12 cellular contexts compared by ENCODE assay signal in the genomic region with DNA sequence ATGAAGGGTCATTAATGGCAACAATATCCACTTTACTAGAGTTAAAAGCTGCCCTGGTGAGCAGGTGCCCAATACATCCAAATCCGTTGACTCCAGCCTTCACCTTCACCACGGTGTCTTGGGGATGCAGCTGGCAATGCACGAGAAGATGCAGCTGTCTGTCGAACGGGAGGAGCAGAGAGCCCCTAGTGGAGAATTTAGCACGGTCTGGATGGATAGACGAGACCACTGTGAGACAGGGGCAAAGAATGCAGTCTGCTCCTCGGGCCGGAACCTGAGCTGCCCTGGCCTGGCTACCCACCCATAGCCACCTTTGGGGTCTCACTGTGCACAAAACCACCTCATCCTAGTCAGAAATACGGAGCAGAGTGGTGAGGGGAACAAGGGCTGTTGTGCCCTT. TPM values are rescaled to one million over a fixed set of nuclear protein-coding genes. Genes with fewer than 3 reads are reported as not detected.
DNase-seq lines count a peak whose midpoint lies in the region; ATAC-seq and TF ChIP-seq lines count a peak whose summit lies in the region.
"Had no signal": no experiment of that assay in that cellular context is flagged by ENCODE, and none has a peak within 500 bp of the region (broad histone marks: within the 10 kb centered on the region; RNA-seq: fewer than 3 reads in every experiment).

No MANE protein-coding gene starts in this region.

- CTCF ChIA-PET in BJ (lab: Yijun Ruan, JAX): interaction anchor here (0.6 to 2.0 kb wide), 3 partner anchors 13 to 508 kb away, joined by 3 to 7 read pairs (median 6); no protein-coding TSS in a partner anchor

- no peaks in the 10 kb centered on the region for H3K36me3 ChIP-seq in BJ (ENCODE audit: control insufficient read depth, insufficient read depth, low read length)
- H3K36me3 ChIP-seq in WERI-Rb-1: no peaks in the 10 kb centered on the region
- H3K36me3 ChIP-seq: heart right ventricle had no signal

- H3K27ac ChIP-seq in HL-60 (replicated peaks) (no peak overlapping the region), WERI-Rb-1 (no peak overlapping the region)
- H3K27ac ChIP-seq: heart right ventricle, parathyroid adenoma had no signal

- POLR2A ChIA-PET in BJ (lab: Charles Lee): no interaction called here

- TF ChIP-seq CTCF in BJ (IDR thresholded peaks at IDR 0.05; ENCODE audit: insufficient read depth, low read depth, low read length): peak; percentile 34
- TF ChIP-seq CTCF in HL-60 (IDR thresholded peaks at IDR 0.05; ENCODE audit: insufficient read depth, low read length): peak; percentile 9
- peak; percentile 64 for TF ChIP-seq CTCF in WERI-Rb-1 (IDR thresholded peaks at IDR 0.05; ENCODE audit: low read depth, low read length)

- H3K27me3 ChIP-seq in BJ (ENCODE audit: control insufficient read depth, insufficient read depth, low read length) (no peaks in the 10 kb centered on the region), HL-60 (ENCODE audit: insufficient read depth, poor library complexity, severe bottlenecking) (no peaks in the 10 kb centered on the region), WERI-Rb-1 (ENCODE audit: insufficient read depth, low read depth, severe bottlenecking) (no peaks in the 10 kb centered on the region)
- H3K27me3 ChIP-seq: heart right ventricle had no signal

- DNase-seq in BJ (ENCODE audit: low read depth): no peak
- DNase-seq in HL-60 (ENCODE audit: low read depth in 1 of 2, low spot score in 1 of 2): no peak
- DNase-seq in WERI-Rb-1: peak; percentile 39
- peak; percentile 56 for DNase-seq in iris pigment epithelial cell (ENCODE audit: low read depth)
- DNase-seq in NCI-H1436 treated with DMSO at 0.1 percent for 48 hours (lab: John Stamatoyannopoulos, UW): no peak
- DNase-seq in NCI-H187 (lab: John Stamatoyannopoulos, UW): no peak
- no peak for DNase-seq in NCI-H2081 treated with DMSO at 0.1 percent for 48 hours (lab: John Stamatoyannopoulos, UW)
- DNase-seq: activated CD8-positive, alpha-beta memory T cell treated with anti-CD3 and anti-CD28 coated beads, Interleukin-2, amount 50 U/mL, for 48 hours; DMS153; heart right ventricle had no signal

- H3K4me3 ChIP-seq in BJ (ENCODE audit: low read depth, low read length) (no peak overlapping the region), HL-60 (replicated peaks; ENCODE audit: insufficient read depth, low read length) (no peak overlapping the region), WERI-Rb-1 (ENCODE audit: low read depth, low read length) (no peak overlapping the region)
- H3K4me3 ChIP-seq: heart right ventricle had no signal

- ATAC-seq in GM21723 (IDR thresholded peaks at IDR 0.05; ENCODE audit: unreplicated experiment): no peak
- ATAC-seq: heart right ventricle had no signal

- no peaks in the 10 kb centered on the region for H3K9me3 ChIP-seq in WERI-Rb-1 (ENCODE audit: severe bottlenecking)
- H3K9me3 ChIP-seq: heart right ventricle had no signal

RNA-seq across cellular contexts. Expression of gene ADRA1B, which starts 35.1 kb away (rescaled TPM):
- 1.1 and 2.1 TPM in 2 replicates for polyA plus RNA-seq in BJ (2011; rRNA removed)
- polyA minus RNA-seq in BJ (2011; rRNA and poly(A)+ RNA removed): 1.2 and 1.6 TPM in 2 replicates

RNA-seq across cellular contexts. Expression of gene TTC1, which starts 57.6 kb away (rescaled TPM):
- polyA plus RNA-seq in BJ (2011; rRNA removed): 23.2 and 37.4 TPM in 2 replicates
- polyA minus RNA-seq in BJ (2011; rRNA and poly(A)+ RNA removed): 15.2 and 25.4 TPM in 2 replicates

Comparison
In these comparisons a context has a peak if more than half of its experiments do, and no peak if none do; other contexts are left out.
1. DNase-seq: peak in WERI-Rb-1 (single experiment) and iris pigment epithelial cell (single experiment); none in BJ (single experiment), HL-60 (0 of 2), NCI-H1436 treated with DMSO at 0.1 percent for 48 hours (single experiment), NCI-H187 (0 of 2) and NCI-H2081 treated with DMSO at 0.1 percent for 48 hours (single experiment).
2. CTCF ChIP-seq: peak in every context shown above with its lines; median percentile 64 in WERI-Rb-1; 34 in BJ; 9 in HL-60.